ENCODE assay signal across 8 cellular contexts in the genomic region with DNA sequence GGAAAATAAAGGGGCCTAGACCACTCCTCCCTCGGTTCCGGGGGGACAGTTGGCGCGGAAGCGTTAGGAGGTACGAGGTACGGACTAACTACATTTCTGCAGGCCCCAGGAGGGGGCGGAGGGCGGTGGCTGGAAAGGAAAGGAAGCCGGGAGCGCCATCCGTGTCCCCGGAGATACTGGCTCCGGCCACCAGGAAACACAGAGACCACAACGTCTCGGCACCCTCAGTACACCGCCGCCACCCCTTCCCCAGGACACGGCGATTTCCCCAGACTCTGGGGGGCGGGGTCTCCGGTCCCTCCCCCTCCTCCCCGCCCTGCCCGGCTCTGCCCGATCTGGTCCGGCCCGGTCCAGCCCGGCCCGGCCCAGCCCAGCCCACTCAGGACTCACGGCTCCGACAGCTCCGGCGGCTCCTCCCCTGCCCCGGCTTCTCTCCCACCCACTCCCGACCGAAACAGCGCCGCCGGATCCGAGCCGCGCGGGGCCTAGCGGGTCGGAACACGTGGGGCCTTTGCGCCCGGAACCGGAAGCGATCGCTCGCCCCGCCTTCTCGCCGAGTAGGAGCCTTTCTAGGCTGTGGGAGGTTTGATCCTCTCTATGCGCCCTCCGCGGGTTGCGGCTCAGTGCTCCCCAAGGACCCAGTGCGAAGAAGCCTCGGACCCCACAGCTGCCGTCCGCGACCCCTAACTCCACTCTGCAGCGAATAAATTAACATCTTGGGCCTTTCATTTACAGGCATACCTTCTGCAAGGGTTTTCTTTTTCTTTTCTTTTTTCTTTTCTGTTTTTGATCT. TPM values are rescaled to one million over a fixed set of nuclear protein-coding genes. Genes with fewer than 3 reads are reported as not detected.
A peak's percentile ranks its signal among the peaks of the same experiment; 100 is the strongest.
DNase-seq lines count a peak whose midpoint lies in the region; ATAC-seq and TF ChIP-seq lines count a peak whose summit lies in the region.

A gene (minus strand): TSS at position 502 of the 793 bp plus-strand sequence. CDS start 10,772 bp downstream, outside the sequence.

- H4K20me1 ChIP-seq in PC-9 (ENCODE audit: insufficient read depth) = peaks cover 10% of the 10 kb centered on the region; the same call in 1 of the 2 replicates

- in situ Hi-C loops in KBM-7 (cut with MboI; ENCODE audit: low pct_unique_long_range_greater_than_20kb, low sequenced_read_pairs) = no loop called here

- CTCF ChIA-PET in PC-9 (lab: Charles Lee) = no interaction called here

- ATAC-seq in GM21723 (IDR thresholded peaks at IDR 0.05; ENCODE audit: unreplicated experiment) = peak; percentile 99

- peak within 1 kb of the TSS; percentile 96 for H2AFZ ChIP-seq in PC-9

- H3K4me3 ChIP-seq in PC-9 (peak within 1 kb of the TSS; percentile 70), mucosa of stomach (ENCODE audit: low read length) (peak within 1 kb of the TSS; percentile 71)

- H3K9me2 ChIP-seq in PC-9 (ENCODE audit: insufficient read depth) = no peaks in the 10 kb centered on the region

- peaks cover 36% of the 10 kb centered on the region for H3K79me2 ChIP-seq in PC-9 (ENCODE audit: low read depth)

- TF ChIP-seq POLR2A in erythroblast (IDR thresholded peaks at IDR 0.05; ENCODE audit: low read length) = peak; percentile 70

- no peaks in the 10 kb centered on the region for H3K9me3 ChIP-seq in PC-9 (ENCODE audit: insufficient read depth, low read depth)
- H3K9me3 ChIP-seq in mucosa of stomach (ENCODE audit: control insufficient read depth, low read length) = no peaks in the 10 kb centered on the region

- peak within 1 kb of the TSS; percentile 83 for H3K9ac ChIP-seq in mucosa of stomach (ENCODE audit: low read length)

- H3F3A ChIP-seq in PC-9 (ENCODE audit: insufficient read depth, low read depth) = no peaks in the 10 kb centered on the region

- H3K36me3 ChIP-seq in PC-9 (ENCODE audit: low read depth) = peaks cover 32% of the 10 kb centered on the region
- H3K36me3 ChIP-seq in mucosa of stomach (ENCODE audit: control insufficient read depth, insufficient read depth, low read length) = no peaks in the 10 kb centered on the region

- POLR2A ChIA-PET in PC-9 (lab: Charles Lee; ENCODE audit: unreplicated experiment) = no interaction called here

- intact Hi-C loops in PC-9 (cut with micrococcal nuclease; ENCODE audit: unreplicated experiment) = no loop called here

- H3K27me3 ChIP-seq in PC-9 (ENCODE audit: insufficient read depth, low read depth) = 0 out of 2 replicates have a peak, but pooled peaks cover 4% of the 10 kb centered on the region
- no peaks in the 10 kb centered on the region for H3K27me3 ChIP-seq in mucosa of stomach (ENCODE audit: control insufficient read depth, insufficient read depth, low read length)

- peaks cover 15% of the 10 kb centered on the region for H3K4me1 ChIP-seq in PC-9 (replicated peaks; ENCODE audit: insufficient read depth)
- H3K4me1 ChIP-seq in mucosa of stomach (ENCODE audit: control insufficient read depth, insufficient read depth, low read length) = peaks cover 12% of the 10 kb centered on the region

- no TSS peak for BruUV-seq in PC-9 (replicated peaks; lab: Mats Ljungman, UMichigan)

- TF ChIP-seq CTCF in PC-9 (conservative IDR thresholded peaks at IDR 0.05) = peak; percentile 29; the same call in 1 of the 2 replicates

- H3K27ac ChIP-seq in PC-9 = peak within 1 kb of the TSS; percentile 60

- peak within 1 kb of the TSS; percentile 88 for H3K4me2 ChIP-seq in PC-9

- DNase-seq in DMS79 treated with DMSO at 0.1 percent for 48 hours (lab: John Stamatoyannopoulos, UW) (peak; percentile 89), KBM-7 (peak; percentile 88), PC-9 (peak; percentile 77 to 83), erythroblast (lab: John Stamatoyannopoulos, UW) (peak; percentile 94)
- peak; percentile 91 for DNase-seq in activated T-cell treated with anti-CD3 and anti-CD28 coated beads, Interleukin-2, amount 50 U/mL, for 1 hour
- peak; percentile 93 for DNase-seq in stimulated activated CD8-positive, alpha-beta memory T cell treated with anti-CD3 and anti-CD28 coated beads, Interleukin-4, amount 100 ng/mL, for 48 hours

RNA-seq across cellular contexts. Expression of the gene that starts here (rescaled TPM):
- 7.0 and 7.4 TPM in 2 replicates for total RNA-seq in PC-9 (2021)

Comparison
In these comparisons a context has a peak if more than half of its experiments do, and no peak if none do; other contexts are left out.
1. Peak in every context shown above with its lines: DNase-seq, ATAC-seq, H3K4me3 ChIP-seq and H3K27ac ChIP-seq.